8 cellular contexts compared by ENCODE assay signal in the genomic region with DNA sequence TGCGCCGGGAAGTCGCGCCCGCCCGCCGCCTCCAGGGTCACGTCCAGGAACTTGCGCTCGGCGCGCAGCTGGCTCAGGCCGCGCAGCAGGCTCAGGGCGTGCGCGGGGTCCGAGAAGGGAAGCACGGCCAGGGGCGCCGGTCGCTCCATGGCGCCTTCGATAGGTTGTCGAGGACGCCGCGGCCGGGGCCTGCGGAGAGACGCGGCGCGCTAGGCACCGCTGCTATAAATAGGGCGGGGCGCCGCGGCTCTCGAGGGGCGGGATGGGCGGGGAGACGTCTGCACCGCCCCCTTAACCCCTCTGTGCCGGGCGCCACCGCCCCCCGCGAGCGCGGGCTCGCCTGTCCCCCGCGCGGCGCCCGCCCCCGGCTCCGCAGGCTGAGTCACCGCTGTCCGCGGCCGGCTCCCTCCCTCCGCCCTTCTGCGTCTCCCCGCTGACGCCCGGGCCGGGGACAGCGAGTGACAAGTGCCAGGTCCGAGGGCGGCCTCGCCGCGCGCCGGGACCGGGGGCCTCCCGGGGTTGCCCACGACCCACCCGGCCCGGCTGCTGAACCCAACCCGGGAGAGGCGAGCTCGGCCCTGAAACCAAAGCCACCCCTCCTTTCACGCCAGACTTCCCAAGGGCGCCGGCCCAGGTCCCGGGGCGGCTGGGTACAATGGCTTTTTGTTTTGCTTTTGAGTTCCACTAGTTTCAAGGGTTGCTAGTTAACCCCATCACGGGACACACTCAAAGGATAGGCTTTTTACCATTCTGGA. TPM values are rescaled to one million over a fixed set of nuclear protein-coding genes. Genes with fewer than 3 reads are reported as not detected.
DNase-seq lines count a peak whose midpoint lies in the region; ATAC-seq and TF ChIP-seq lines count a peak whose summit lies in the region.

A gene with protein sequence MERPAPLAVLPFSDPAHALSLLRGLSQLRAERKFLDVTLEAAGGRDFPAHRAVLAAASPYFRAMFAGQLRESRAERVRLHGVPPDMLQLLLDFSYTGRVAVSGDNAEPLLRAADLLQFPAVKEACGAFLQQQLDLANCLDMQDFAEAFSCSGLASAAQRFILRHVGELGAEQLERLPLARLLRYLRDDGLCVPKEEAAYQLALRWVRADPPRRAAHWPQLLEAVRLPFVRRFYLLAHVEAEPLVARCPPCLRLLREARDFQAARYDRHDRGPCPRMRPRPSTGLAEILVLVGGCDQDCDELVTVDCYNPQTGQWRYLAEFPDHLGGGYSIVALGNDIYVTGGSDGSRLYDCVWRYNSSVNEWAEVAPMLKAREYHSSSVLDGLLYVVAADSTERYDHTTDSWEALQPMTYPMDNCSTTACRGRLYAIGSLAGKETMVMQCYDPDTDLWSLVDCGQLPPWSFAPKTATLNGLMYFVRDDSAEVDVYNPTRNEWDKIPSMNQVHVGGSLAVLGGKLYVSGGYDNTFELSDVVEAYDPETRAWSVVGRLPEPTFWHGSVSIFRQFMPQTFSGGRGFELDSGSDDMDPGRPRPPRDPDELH (minus strand): TSS at position 201 of the 755 bp plus-strand sequence. CDS start 52 bp downstream, at position 149.

- DNase-seq in Caco-2, result peak; percentile 86 to 90
- peak; percentile 81 for DNase-seq in HT1080 (ENCODE audit: low read depth)
- peak; percentile 91 for DNase-seq in RPMI7951 (ENCODE audit: low read depth)
- DNase-seq in activated T-helper 1 cell treated with anti-CD3 and anti-CD28 coated beads, Interleukin-2, amount 50 U/mL, for 16 hours (ENCODE audit: low read depth in 1 of 2, low spot score in 1 of 2), result peak; percentile 72 to 83
- peak; percentile 86 to 89 for DNase-seq in fibroblast of lung (ENCODE audit: low read depth in 2 of 2)
- peak; percentile 72 to 90 (median 81) for DNase-seq in naive thymus-derived CD8-positive, alpha-beta T cell
- peak; percentile 73 to 86 (median 76) for DNase-seq in stimulated activated naive CD4-positive, alpha-beta T cell (lab: John Stamatoyannopoulos, UW)

- no peak for TF ChIP-seq CTCF in Caco-2 (IDR thresholded peaks at IDR 0.05; ENCODE audit: insufficient read depth in 1 of 2, low read depth in 1 of 2, low read length in 1 of 2, severe bottlenecking in 1 of 2, unreplicated experiment in 1 of 2)
- no peak for TF ChIP-seq CTCF in fibroblast of lung (conservative IDR thresholded peaks at IDR 0.05 in 1 of 2, IDR thresholded peaks at IDR 0.05 in 1 of 2; ENCODE audit: low read depth in 1 of 2, low read length in 2 of 2)

- peaks cover 40% of the 10 kb centered on the region for H3K79me2 ChIP-seq in fibroblast of lung (ENCODE audit: control insufficient read depth, insufficient read depth, low read length)

- peak within 1 kb of the TSS; percentile 90 for H3K4me2 ChIP-seq in fibroblast of lung (ENCODE audit: extremely low read depth, insufficient read depth, low read length)

- no peaks in the 10 kb centered on the region for H4K20me1 ChIP-seq in fibroblast of lung (ENCODE audit: control insufficient read depth, extremely low read depth, insufficient read depth, low read length)

- no peaks in the 10 kb centered on the region for H3K9me3 Mint-ChIP-seq in Caco-2 (ENCODE audit: unreplicated experiment)
- no peaks in the 10 kb centered on the region for H3K9me3 Mint-ChIP-seq in naive thymus-derived CD8-positive, alpha-beta T cell

- H2AFZ ChIP-seq in fibroblast of lung (ENCODE audit: low read length), result peak within 1 kb of the TSS; percentile 59

- BruUV-seq in Caco-2 (replicated peaks; lab: Mats Ljungman, UMichigan), result no TSS peak

- H3K27ac ChIP-seq in fibroblast of lung (ENCODE audit: insufficient read depth, low read length), result peak within 1 kb of the TSS; percentile 97

- H3K27me3 Mint-ChIP-seq in Caco-2 (ENCODE audit: insufficient read depth, unreplicated experiment), result no peaks in the 10 kb centered on the region
- H3K27me3 Mint-ChIP-seq in naive thymus-derived CD8-positive, alpha-beta T cell, result no peaks in the 10 kb centered on the region

- POLR2A ChIA-PET in Caco-2 (lab: Charles Lee), result interaction anchor here (0.9 to 1.5 kb wide), 4 partner anchors 11 to 98 kb away, joined by 3 to 8 read pairs (median 4); a partner anchor contains a TSS
- POLR2A ChIA-PET in naive thymus-derived CD8-positive, alpha-beta T cell (lab: Charles Lee), result interaction anchor here (0.5 to 7.9 kb wide), 19 partner anchors 11 to 371 kb away, joined by 3 to 156 read pairs (median 7); a partner anchor contains a TSS

- H3K36me3 ChIP-seq in Caco-2 (ENCODE audit: control insufficient read depth, insufficient read depth, low read length), result peaks cover 3% of the 10 kb centered on the region; the same call in 1 of the 2 replicates
- H3K36me3 ChIP-seq in fibroblast of lung (ENCODE audit: control insufficient read depth, insufficient read depth, low read length), result peaks cover 11% of the 10 kb centered on the region

- H3K9me3 ChIP-seq in Caco-2 (no peaks in the 10 kb centered on the region), fibroblast of lung (ENCODE audit: control insufficient read depth, insufficient read depth, low read depth, low read length) (no peaks in the 10 kb centered on the region)

- H3K9ac ChIP-seq in fibroblast of lung (ENCODE audit: insufficient read depth, low read length), result peak within 1 kb of the TSS; percentile 89

- H3K4me1 ChIP-seq in Caco-2 (peaks cover 9% of the 10 kb centered on the region; the same call in 1 of the 2 replicates), fibroblast of lung (ENCODE audit: control insufficient read depth, extremely low read depth, insufficient read depth, low read length) (peaks cover 11% of the 10 kb centered on the region)

- H3K27ac Mint-ChIP-seq in Caco-2 (ENCODE audit: unreplicated experiment), result peak within 1 kb of the TSS; percentile 97
- H3K27ac Mint-ChIP-seq in naive thymus-derived CD8-positive, alpha-beta T cell, result peak within 1 kb of the TSS; percentile 95 to 99 (median 98)

- peaks cover 43% of the 10 kb centered on the region for H3K36me3 Mint-ChIP-seq in Caco-2 (ENCODE audit: insufficient read depth, unreplicated experiment)
- H3K36me3 Mint-ChIP-seq in naive thymus-derived CD8-positive, alpha-beta T cell, result peaks cover 0 to 11% (median 4%) of the 10 kb centered on the region in 3 donors

- H3K4me1 Mint-ChIP-seq in Caco-2 (ENCODE audit: low read depth, unreplicated experiment), result no peaks in the 10 kb centered on the region
- peaks cover 13 to 42% (median 38%) of the 10 kb centered on the region in 4 donors for H3K4me1 Mint-ChIP-seq in naive thymus-derived CD8-positive, alpha-beta T cell

- H3K27me3 ChIP-seq in Caco-2 (replicated peaks; ENCODE audit: control insufficient read depth, insufficient read depth, low read length), result no peaks in the 10 kb centered on the region
- H3K27me3 ChIP-seq in fibroblast of lung (ENCODE audit: control insufficient read depth, insufficient read depth, low read length), result no peaks in the 10 kb centered on the region

- intact Hi-C loops in Caco-2 (cut with micrococcal nuclease; ENCODE audit: unreplicated experiment), result loop anchor here (10.0 kb wide), 2 partner anchors 48 to 108 kb away; a partner anchor contains a TSS

- ATAC-seq in GM19468 (IDR thresholded peaks at IDR 0.05; ENCODE audit: extremely low read depth, unreplicated experiment), result peak; percentile 41
- peak; percentile 52 to 62 for ATAC-seq in naive thymus-derived CD8-positive, alpha-beta T cell

- H3K4me3 ChIP-seq in Caco-2 (ENCODE audit: low read depth, low read length), result peak within 1 kb of the TSS; percentile 56
- H3K4me3 ChIP-seq in fibroblast of lung (replicated peaks in 1 of 4; ENCODE audit: control extremely low read depth in 1 of 4, insufficient read depth in 1 of 4, low read depth in 3 of 4, low read length in 4 of 4), result peak within 1 kb of the TSS; percentile 71 to 99 (median 94)

- CTCF ChIA-PET in Caco-2 (lab: Charles Lee), result interaction anchor here (0.6 kb wide), 1 partner anchor 53 kb away, joined by 3 read pairs; no protein-coding TSS in a partner anchor

- H3K4me3 Mint-ChIP-seq in Caco-2 (ENCODE audit: unreplicated experiment), result peak within 1 kb of the TSS; percentile 96
- peak within 1 kb of the TSS; percentile 96 to 99 (median 99) for H3K4me3 Mint-ChIP-seq in naive thymus-derived CD8-positive, alpha-beta T cell

RNA-seq across cellular contexts. Expression of the gene that starts here (rescaled TPM):
- total RNA-seq in Caco-2 (2022) (21.6 and 22.4 TPM in 2 replicates), fibroblast of lung (39.3 and 44.9 TPM in 2 replicates)
- total RNA-seq in HT1080 (2014; rRNA removed; shearing (Covaris generic)), result 32.0 and 34.4 TPM in 2 replicates
- polyA plus RNA-seq in HT1080 (2015; cell fraction: cytosol; rRNA removed), result 21.7 and 22.5 TPM in 2 replicates
- polyA plus RNA-seq in HT1080 (2015; cell fraction: nucleus; rRNA removed), result 37.9 and 38.0 TPM in 2 replicates
- total RNA-seq in RPMI7951 (2014; rRNA removed; shearing (Covaris generic)), result 11.1 and 14.6 TPM in 2 replicates
- polyA plus RNA-seq in fibroblast of lung, result 11.7 and 12.8 TPM in 2 replicates
- 22.0 and 22.8 TPM in 2 replicates for polyA plus RNA-seq in fibroblast of lung (2012)
- polyA minus RNA-seq in fibroblast of lung (ENCODE audit: low replicate concordance), result 32.6 and 38.3 TPM in 2 replicates
- 10 to 100 TPM; 67.1 to 67.7 TPM for total RNA-seq in naive thymus-derived CD8-positive, alpha-beta T cell
- 10 to 100 TPM; 15.7 to 26.4 (median 16.3) TPM for polyA plus RNA-seq in naive thymus-derived CD8-positive, alpha-beta T cell

Comparison
In these comparisons a context has a peak if more than half of its experiments do, and no peak if none do; other contexts are left out.
1. Peak in every context shown above with its lines: DNase-seq, ATAC-seq, H3K4me3 ChIP-seq and H3K27ac ChIP-seq.